ENCODE assay signal across 8 cellular contexts in the genomic region with DNA sequence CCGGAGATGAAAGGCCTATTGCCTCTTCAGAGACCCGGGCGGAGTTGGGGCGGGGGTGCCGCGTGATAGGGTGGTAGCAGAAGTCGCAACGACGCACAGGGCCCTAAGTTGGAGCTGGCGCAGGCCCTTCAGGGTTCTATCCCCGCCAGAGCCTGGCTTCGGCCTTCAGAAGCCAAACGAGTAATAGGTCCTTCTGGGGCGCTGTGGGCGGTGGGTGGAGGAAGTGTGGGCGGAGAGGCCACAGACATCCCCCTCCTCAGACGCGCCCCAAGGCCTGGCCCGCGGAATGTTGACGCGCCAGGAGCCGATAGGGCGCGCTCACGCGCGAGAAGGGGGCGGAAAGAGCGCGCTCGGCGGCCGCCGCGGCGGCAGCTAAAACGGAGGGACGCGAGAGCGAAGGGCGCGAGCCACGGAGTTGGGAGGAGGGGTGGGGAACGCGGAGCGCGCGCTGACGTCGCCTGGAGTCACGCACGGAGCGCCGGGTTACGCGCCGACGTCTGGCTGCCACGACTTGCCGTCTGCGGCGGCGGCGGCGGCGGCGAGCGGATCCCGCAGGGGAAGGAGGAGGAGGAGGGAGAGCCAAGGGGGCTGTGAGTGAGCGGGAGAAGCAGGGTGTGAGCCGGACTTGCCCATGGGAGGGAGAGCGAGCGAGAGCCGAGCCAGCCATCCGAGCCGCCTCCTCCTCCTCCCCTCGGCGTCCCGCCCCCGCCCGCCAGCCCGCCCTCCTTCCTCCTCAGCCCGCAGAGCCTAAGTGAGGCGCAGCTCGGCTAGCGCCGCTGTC. TPM values are rescaled to one million over a fixed set of nuclear protein-coding genes. Genes with fewer than 3 reads are reported as not detected.
A peak's percentile ranks its signal among the peaks of the same experiment; 100 is the strongest.
DNase-seq lines count a peak whose midpoint lies in the region; ATAC-seq and TF ChIP-seq lines count a peak whose summit lies in the region.

No MANE protein-coding gene starts in this region.

- H3K27ac Mint-ChIP-seq in Caco-2 (ENCODE audit: unreplicated experiment), result peak overlapping the region; percentile 92
- peak overlapping the region; percentile 91 for H3K27ac Mint-ChIP-seq in endodermal cell

- TF ChIP-seq CTCF in Caco-2 (IDR thresholded peaks at IDR 0.05; ENCODE audit: insufficient read depth in 1 of 2, low read depth in 1 of 2, low read length in 1 of 2, severe bottlenecking in 1 of 2, unreplicated experiment in 1 of 2) (peak in 1 of 2 experiments; percentile 13), endodermal cell (conservative IDR thresholded peaks at IDR 0.05) (no peak)

- H3K4me1 ChIP-seq in Caco-2 (peaks cover 4% of the 10 kb centered on the region; the same call in 1 of the 2 replicates), endodermal cell (ENCODE audit: control insufficient read depth, insufficient read depth, low read length) (peaks cover 9% of the 10 kb centered on the region)

- H3K9me3 Mint-ChIP-seq in Caco-2 (ENCODE audit: unreplicated experiment) (no peaks in the 10 kb centered on the region), endodermal cell (no peaks in the 10 kb centered on the region)

- BruUV-seq in Caco-2 (replicated peaks; lab: Mats Ljungman, UMichigan), result no TSS peak

- H3K36me3 ChIP-seq in Caco-2 (ENCODE audit: control insufficient read depth, insufficient read depth, low read length), result no peaks in the 10 kb centered on the region
- no peaks in the 10 kb centered on the region for H3K36me3 ChIP-seq in endodermal cell (ENCODE audit: control insufficient read depth, insufficient read depth, low read length)

- peak overlapping the region; percentile 94 for H3K4me3 Mint-ChIP-seq in Caco-2 (ENCODE audit: unreplicated experiment)
- peak overlapping the region; percentile 80 for H3K4me3 Mint-ChIP-seq in endodermal cell

- H3K9ac ChIP-seq in endodermal cell (ENCODE audit: extremely low read depth, low read length, poor library complexity, severe bottlenecking), result peak overlapping the region; percentile 52

- DNase-seq in Caco-2, result peak; percentile 94 to 95
- DNase-seq in HS-5 (ENCODE audit: low read depth), result peak; percentile 72
- DNase-seq in NOMO-1 treated with DMSO at 0.1 percent for 48 hours (lab: John Stamatoyannopoulos, UW; ENCODE audit: unreplicated experiment), result peak; percentile 90
- DNase-seq in activated CD8-positive, alpha-beta memory T cell treated with anti-CD3 and anti-CD28 coated beads, Interleukin-2, amount 50 U/mL, for 24 hours (ENCODE audit: extremely low read depth), result peak; percentile 76
- DNase-seq in endodermal cell, result peak; percentile 95
- DNase-seq in midbrain (lab: John Stamatoyannopoulos, UW), result peak; percentile 91
- peak; percentile 84 to 92 for DNase-seq in stimulated activated CD8-positive, alpha-beta memory T cell treated with anti-CD3 and anti-CD28 coated beads, Interleukin-15, amount 100 ng/mL, for 48 hours (ENCODE audit: low read depth in 2 of 2)

- no peaks in the 10 kb centered on the region for H3K27me3 ChIP-seq in Caco-2 (replicated peaks; ENCODE audit: control insufficient read depth, insufficient read depth, low read length)
- H3K27me3 ChIP-seq in endodermal cell (ENCODE audit: control insufficient read depth, insufficient read depth, low read length, poor library complexity, severe bottlenecking), result peaks cover 86% of the 10 kb centered on the region

- H3K4me3 ChIP-seq in Caco-2 (ENCODE audit: low read depth, low read length) (peak overlapping the region; percentile 73), endodermal cell (ENCODE audit: low read length) (peak overlapping the region; percentile 83)

- peak overlapping the region; percentile 6 for H3K27ac ChIP-seq in endodermal cell (ENCODE audit: low read depth, low read length)

- H3K4me1 Mint-ChIP-seq in Caco-2 (ENCODE audit: low read depth, unreplicated experiment) (peaks cover 14% of the 10 kb centered on the region), endodermal cell (peaks cover 42% of the 10 kb centered on the region)

- 0% methylated on average over 11 to 88 of the region's 88 CpGs for whole genome bisulfite sequencing in endodermal cell (ENCODE audit: insufficient coverage in 1 of 2, insufficient read length in 1 of 2), 2 experiments

- CTCF ChIA-PET in Caco-2 (lab: Charles Lee), result interaction anchor here (0.5 to 1.6 kb wide), 11 partner anchors 11 to 238 kb away, joined by 3 to 7 read pairs (median 3); no protein-coding TSS in a partner anchor

- H3K9me3 ChIP-seq in Caco-2 (no peaks in the 10 kb centered on the region), endodermal cell (ENCODE audit: control insufficient read depth, low read length) (no peaks in the 10 kb centered on the region)

- peaks cover 15% of the 10 kb centered on the region for H3K36me3 Mint-ChIP-seq in Caco-2 (ENCODE audit: insufficient read depth, unreplicated experiment)
- H3K36me3 Mint-ChIP-seq in endodermal cell (ENCODE audit: low read depth), result no peaks in the 10 kb centered on the region

- peak; percentile 82 for ATAC-seq in GM19468 (IDR thresholded peaks at IDR 0.05; ENCODE audit: extremely low read depth, unreplicated experiment)

- POLR2A ChIA-PET in Caco-2 (lab: Charles Lee), result interaction anchor here (0.5 to 1.0 kb wide), 12 partner anchors 8 to 526 kb away, joined by 3 to 9 read pairs (median 4); partner anchors contain the start of genes HBEGF and NRG2

- intact Hi-C loops in Caco-2 (cut with micrococcal nuclease; ENCODE audit: unreplicated experiment), result loop anchor here (1.0 to 10.0 kb wide), 6 partner anchors 9 to 463 kb away; partner anchors contain the start of gene CXXC5

- H3K27me3 Mint-ChIP-seq in Caco-2 (ENCODE audit: insufficient read depth, unreplicated experiment), result peaks cover 1% of the 10 kb centered on the region
- peaks cover 83% of the 10 kb centered on the region for H3K27me3 Mint-ChIP-seq in endodermal cell (ENCODE audit: insufficient read depth)

RNA-seq across cellular contexts. Expression of gene PURA, which starts 6.4 kb away (rescaled TPM):
- total RNA-seq in Caco-2 (2022), result 14.5 and 15.2 TPM in 2 replicates
- 1 to 10 TPM; 6.8 to 7.7 TPM for total RNA-seq in endodermal cell
- 3.1 TPM for polyA plus RNA-seq in endodermal cell (2013, experiment 1 of 2)
- 2.4 TPM for polyA plus RNA-seq in endodermal cell (2013, experiment 2 of 2)

RNA-seq across cellular contexts. Expression of gene IGIP, which starts 18.2 kb away (rescaled TPM):
- total RNA-seq in Caco-2 (2022) (3.7 TPM in 2 replicates), endodermal cell (1 to 10 TPM; 2.0 to 2.5 TPM)
- polyA plus RNA-seq in endodermal cell (2013, experiment 1 of 2), result 0.57 TPM
- 0.58 TPM for polyA plus RNA-seq in endodermal cell (2013, experiment 2 of 2)

Comparison
In these comparisons a context has a peak if more than half of its experiments do, and no peak if none do; other contexts are left out.
1. Peak in every context shown above with its lines: DNase-seq, ATAC-seq, H3K4me3 ChIP-seq and H3K27ac ChIP-seq.